24 cellular contexts compared by ENCODE assay signal in genomic region chr20:39052676-39053075, GRCh38.
DNase-seq lines count a peak whose midpoint lies in the region; ATAC-seq, FAIRE-seq and TF ChIP-seq lines count a peak whose summit lies in the region.
"Had no signal": no experiment of that assay in that cellular context is flagged by ENCODE, and none has a peak within 500 bp of the region (broad histone marks: within the 10 kb centered on the region; RNA-seq: fewer than 3 reads in every experiment).

No MANE protein-coding gene starts in this region.

- ATAC-seq in HepG2 (no peak), right lobe of liver (no peak), GM21390 (IDR thresholded peaks at IDR 0.05; ENCODE audit: unreplicated experiment) (no peak)
- ATAC-seq: CD8-positive, alpha-beta T cell; GM12878 had no signal

- POLR2A ChIA-PET in HepG2 (lab: Yijun Ruan, JAX), result no interaction called here
- POLR2A ChIA-PET in endothelial cell of umbilical vein (lab: Charles Lee), result no interaction called here

- H3K9ac ChIP-seq in HepG2 (ENCODE audit: insufficient read depth, low read depth, low read length), result no peak overlapping the region
- no peak overlapping the region for H3K9ac ChIP-seq in endothelial cell of umbilical vein (replicated peaks; ENCODE audit: extremely low read depth, insufficient read depth, low read length)
- peak overlapping the region; percentile 46 for H3K9ac ChIP-seq in neuronal stem cell (ENCODE audit: low read depth, low read length, poor library complexity)
- H3K9ac ChIP-seq: BLaER1 had no signal

- TF ChIP-seq RAD21 in HepG2 (CRISPR knock-in tag; IDR thresholded peaks at IDR 0.05), result no peak

- H2AK5ac ChIP-seq in neuronal stem cell (ENCODE audit: low read depth, low read length), result no peak overlapping the region

- dilution Hi-C loops in endothelial cell of umbilical vein (cut with MboI; ENCODE audit: extremely low pct_ligation_motif_present, low sequenced_read_pairs), result no loop called here

- TF ChIP-seq POLR2A in HepG2 (IDR thresholded peaks at IDR 0.05; ENCODE audit: insufficient read depth in 1 of 2, low read depth in 2 of 2, low read length in 2 of 2) (no peak), right lobe of liver (IDR thresholded peaks at IDR 0.05) (no peak), endothelial cell of umbilical vein (IDR thresholded peaks at IDR 0.05; ENCODE audit: low read depth, low read length) (no peak), spleen (IDR thresholded peaks at IDR 0.05) (no peak)

- H3K9me3 ChIP-seq in HepG2 (ENCODE audit: low read length), result no peaks in the 10 kb centered on the region
- no peaks in the 10 kb centered on the region for H3K9me3 ChIP-seq in right lobe of liver
- H3K9me3 ChIP-seq in endothelial cell of umbilical vein (replicated peaks; ENCODE audit: control insufficient read depth, insufficient read depth, low read length), result no peaks in the 10 kb centered on the region
- no peaks in the 10 kb centered on the region for H3K9me3 ChIP-seq in neuronal stem cell (replicated peaks in 1 of 2; ENCODE audit: control insufficient read depth in 2 of 2, insufficient read depth in 1 of 2, low read depth in 1 of 2, low read length in 2 of 2)
- H3K9me3 ChIP-seq in spleen, result no peaks in the 10 kb centered on the region
- H3K9me3 ChIP-seq: BLaER1, Caco-2 had no signal

- no peak overlapping the region for H3K4ac ChIP-seq in neuronal stem cell (ENCODE audit: low read length)

- no peak for FAIRE-seq in HepG2 (lab: Jason Lieb, UNC)
- no peak for FAIRE-seq in endothelial cell of umbilical vein (lab: Jason Lieb, UNC)
- FAIRE-seq: A204.1, D721Med, GM12878 had no signal

- no peak overlapping the region for H2AFZ ChIP-seq in HepG2 (ENCODE audit: low read length)
- no peak overlapping the region for H2AFZ ChIP-seq in endothelial cell of umbilical vein (ENCODE audit: low read depth, low read length)
- no peak overlapping the region for H2AFZ ChIP-seq in neuronal stem cell (ENCODE audit: low read length)

- H3K4me2 ChIP-seq in HepG2 (ENCODE audit: low read depth, low read length) (no peak overlapping the region), endothelial cell of umbilical vein (ENCODE audit: insufficient read depth, low read length) (no peak overlapping the region), neuronal stem cell (ENCODE audit: insufficient read depth, low read length, poor library complexity, severe bottlenecking) (no peak overlapping the region)
- H3K4me2 ChIP-seq: BLaER1 had no signal

- no TSS peak for BruUV-seq in HepG2 (replicated peaks; lab: Mats Ljungman, UMichigan)
- BruUV-seq in endothelial cell of umbilical vein (replicated peaks; lab: Mats Ljungman, UMichigan), result no TSS peak

- H3K18ac ChIP-seq in neuronal stem cell (ENCODE audit: low read length), result peak overlapping the region; percentile 29

- WGBS in HepG2 (ENCODE audit: low lambda C conversion rate), result 88% methylated on average over 8 of the region's 8 CpGs
- WGBS in right lobe of liver (ENCODE audit: insufficient coverage, low coverage, low lambda C conversion rate, missing lambda C conversion rate), result 88% methylated on average over 6 of the region's 8 CpGs
- no CpG with 5 or more reads among the region's 8 CpGs for WGBS in neuronal stem cell (ENCODE audit: extremely low coverage in 2 of 2, insufficient read length in 2 of 2, insufficient replicate concordance in 1 of 2), 2 donors
- WGBS in spleen, 5 donors, result 88 to 96% (median 95%) methylated on average over 8 of the region's 8 CpGs

- CTCF ChIA-PET in HepG2 (lab: Yijun Ruan, JAX; ENCODE audit: low intra/inter-chr PET ratio, low total read pairs) (interaction anchor here (1.3 kb wide), 1 partner anchor 28 kb away, joined by 3 read pairs; no protein-coding TSS in a partner anchor), endothelial cell of umbilical vein (lab: Charles Lee) (interaction anchor here (0.7 to 5.3 kb wide), 2 partner anchors 28 to 127 kb away, joined by 3 to 143 read pairs; partner anchors contain the start of gene FAM83D)

- H3K27ac ChIP-seq in HepG2 (ENCODE audit: extremely low read length, insufficient read depth, low read length), result no peak overlapping the region
- no peak overlapping the region for H3K27ac ChIP-seq in right lobe of liver
- H3K27ac ChIP-seq in endothelial cell of umbilical vein (ENCODE audit: insufficient read depth, low read depth, low read length), result no peak overlapping the region
- H3K27ac ChIP-seq in neuronal stem cell (replicated peaks; ENCODE audit: low read length), result no peak overlapping the region
- no peak overlapping the region for H3K27ac ChIP-seq in spleen
- H3K27ac ChIP-seq: 22Rv1, BLaER1, C4-2B had no signal

- TF ChIP-seq CTCF in HepG2 (CRISPR knock-in tag; IDR thresholded peaks at IDR 0.05) (no peak), right lobe of liver (IDR thresholded peaks at IDR 0.05) (no peak), endothelial cell of umbilical vein (IDR thresholded peaks at IDR 0.05; ENCODE audit: extremely low read depth in 1 of 2, insufficient read depth in 1 of 2, low read depth in 1 of 2, low read length in 2 of 2) (no peak), spleen (IDR thresholded peaks at IDR 0.05 in 8 of 11, conservative IDR thresholded peaks at IDR 0.05 in 3 of 11) (no peak)

- no peaks in the 10 kb centered on the region for H3K36me3 ChIP-seq in HepG2 (replicated peaks in 1 of 2; ENCODE audit: control insufficient read depth in 1 of 2, insufficient read depth in 2 of 2, low read length in 2 of 2)
- no peaks in the 10 kb centered on the region for H3K36me3 ChIP-seq in right lobe of liver
- H3K36me3 ChIP-seq in endothelial cell of umbilical vein (ENCODE audit: control insufficient read depth in 2 of 2, extremely low read depth in 1 of 2, insufficient read depth in 2 of 2, low read length in 2 of 2), result no peaks in the 10 kb centered on the region
- no peaks in the 10 kb centered on the region for H3K36me3 ChIP-seq in neuronal stem cell (replicated peaks in 1 of 2; ENCODE audit: control insufficient read depth in 2 of 2, insufficient read depth in 2 of 2, low read length in 2 of 2)
- no peaks in the 10 kb centered on the region for H3K36me3 ChIP-seq in spleen
- H3K36me3 ChIP-seq: BLaER1 had no signal

- in situ Hi-C loops in HepG2 (cut with HindIII; ENCODE audit: extremely low pct_ligation_motif_present, low pct_unique_long_range_greater_than_20kb), result no loop called here

- no peak overlapping the region for H2BK120ac ChIP-seq in neuronal stem cell (ENCODE audit: low read depth, low read length)

- H3K79me2 ChIP-seq in HepG2 (ENCODE audit: insufficient read depth, low read length) (no peaks in the 10 kb centered on the region), endothelial cell of umbilical vein (ENCODE audit: control insufficient read depth, insufficient read depth, low read length) (no peaks in the 10 kb centered on the region)

- H4K20me1 ChIP-seq in HepG2 (ENCODE audit: insufficient read depth, low read length) (no peaks in the 10 kb centered on the region), endothelial cell of umbilical vein (replicated peaks; ENCODE audit: control insufficient read depth, extremely low read depth, insufficient read depth, low read length) (no peaks in the 10 kb centered on the region)
- H4K20me1 ChIP-seq: BLaER1 had no signal

- no peak overlapping the region for H2BK5ac ChIP-seq in neuronal stem cell (ENCODE audit: low read length)

- H3K9me1 ChIP-seq in endothelial cell of umbilical vein (replicated peaks; ENCODE audit: control insufficient read depth, extremely low read depth, insufficient read depth, low read length), result no peaks in the 10 kb centered on the region

- H3K14ac ChIP-seq in neuronal stem cell (ENCODE audit: low read length), result no peak overlapping the region

- H3K4me1 ChIP-seq in HepG2 (ENCODE audit: insufficient read depth, low read length), result peaks cover 22% of the 10 kb centered on the region
- H3K4me1 ChIP-seq in right lobe of liver, result peaks cover 0 to 4% (median under 1%) of the 10 kb centered on the region in 4 donors
- peaks cover 3% of the 10 kb centered on the region for H3K4me1 ChIP-seq in endothelial cell of umbilical vein (ENCODE audit: control insufficient read depth, extremely low read depth, insufficient read depth, low read length)
- peaks cover 3 to 4% of the 10 kb centered on the region in 2 donors for H3K4me1 ChIP-seq in neuronal stem cell (ENCODE audit: control insufficient read depth in 2 of 2, insufficient read depth in 1 of 2, low read depth in 1 of 2, low read length in 2 of 2)
- H3K4me1 ChIP-seq in spleen, result peaks cover 3 to 19% (median 16%) of the 10 kb centered on the region in 6 donors

- peaks cover 2% of the 10 kb centered on the region for H3K79me1 ChIP-seq in neuronal stem cell (ENCODE audit: low read depth, low read length)

- DNase-seq in HepG2 (ENCODE audit: low spot score) (no peak), right lobe of liver (no peak), endothelial cell of umbilical vein (ENCODE audit: low read depth, low spot score) (no peak), neuronal stem cell (ENCODE audit: low spot score) (no peak), D341Med (ENCODE audit: low spot score) (no peak), spleen (no peak)
- no peak for DNase-seq in activated CD8-positive, alpha-beta memory T cell treated with anti-CD3 and anti-CD28 coated beads, Interleukin-2, amount 50 U/mL, for 4 hours
- DNase-seq: Caco-2; CD4-positive, CD25-positive, alpha-beta regulatory T cell; CD8-positive, alpha-beta T cell; DMS 273 treated with DMSO at 0.1 percent for 48 hours; DMS79; EL; GDM1; GOT3; H7; HCEC 1CT had no signal

- H3K27me3 ChIP-seq in HepG2 (ENCODE audit: control insufficient read depth in 1 of 2, insufficient read depth in 2 of 2, low read length in 2 of 2), result peaks cover 0 to 13% of the 10 kb centered on the region in 2 experiments; a peak in 2 of 5 replicates
- H3K27me3 ChIP-seq in right lobe of liver, result no peaks in the 10 kb centered on the region
- no peaks in the 10 kb centered on the region for H3K27me3 ChIP-seq in endothelial cell of umbilical vein (ENCODE audit: control insufficient read depth in 2 of 2, insufficient read depth in 2 of 2, low read length in 2 of 2)
- H3K27me3 ChIP-seq in neuronal stem cell (ENCODE audit: control insufficient read depth in 3 of 3, insufficient read depth in 3 of 3, low read depth in 1 of 3, low read length in 3 of 3), result peaks cover 0 to 22% (median 4%) of the 10 kb centered on the region in 3 experiments
- H3K27me3 ChIP-seq in spleen (replicated peaks in 1 of 7), result peaks cover 0 to 35% (median 0%) of the 10 kb centered on the region in 7 donors
- H3K27me3 ChIP-seq: BLaER1 had no signal

- H3K23ac ChIP-seq in neuronal stem cell (ENCODE audit: low read depth, low read length, poor library complexity), result no peak overlapping the region

- intact Hi-C loops in HepG2 (cut with micrococcal nuclease; ENCODE audit: unreplicated experiment) (no loop called here), right lobe of liver (cut with DNase I) (no loop called here), endothelial cell of umbilical vein (cut with micrococcal nuclease) (no loop called here), spleen (cut with DNase I; ENCODE audit: low total_unique reads) (no loop called here)

- no peak overlapping the region for H2BK12ac ChIP-seq in neuronal stem cell (ENCODE audit: low read length)

- no peak overlapping the region for H3K4me3 ChIP-seq in HepG2 (replicated peaks in 1 of 3; ENCODE audit: insufficient read depth in 1 of 3, low read depth in 2 of 3, low read length in 3 of 3)
- H3K4me3 ChIP-seq in right lobe of liver, result no peak overlapping the region
- H3K4me3 ChIP-seq in endothelial cell of umbilical vein (replicated peaks in 1 of 3; ENCODE audit: insufficient read depth in 1 of 3, low read depth in 1 of 3, low read length in 3 of 3), result no peak overlapping the region
- no peak overlapping the region for H3K4me3 ChIP-seq in neuronal stem cell (ENCODE audit: low read length in 2 of 2)
- no peak overlapping the region for H3K4me3 ChIP-seq in spleen
- H3K4me3 ChIP-seq: BLaER1, GM12878 had no signal

- no peak overlapping the region for H4K8ac ChIP-seq in neuronal stem cell (ENCODE audit: low read depth, low read length)

- no peak overlapping the region for H2BK15ac ChIP-seq in neuronal stem cell (ENCODE audit: low read length)

- no peak overlapping the region for H4K91ac ChIP-seq in neuronal stem cell (ENCODE audit: low read depth, low read length, poor library complexity)

- TF ChIP-seq EP300 in HepG2 (IDR thresholded peaks at IDR 0.05; ENCODE audit: low read depth in 2 of 2, low read length in 2 of 2) (no peak), HepG2 (CRISPR knock-in tag; IDR thresholded peaks at IDR 0.05; ENCODE audit: borderline replicate concordance) (no peak)
